8 cellular contexts compared by ENCODE assay signal in the genomic region with DNA sequence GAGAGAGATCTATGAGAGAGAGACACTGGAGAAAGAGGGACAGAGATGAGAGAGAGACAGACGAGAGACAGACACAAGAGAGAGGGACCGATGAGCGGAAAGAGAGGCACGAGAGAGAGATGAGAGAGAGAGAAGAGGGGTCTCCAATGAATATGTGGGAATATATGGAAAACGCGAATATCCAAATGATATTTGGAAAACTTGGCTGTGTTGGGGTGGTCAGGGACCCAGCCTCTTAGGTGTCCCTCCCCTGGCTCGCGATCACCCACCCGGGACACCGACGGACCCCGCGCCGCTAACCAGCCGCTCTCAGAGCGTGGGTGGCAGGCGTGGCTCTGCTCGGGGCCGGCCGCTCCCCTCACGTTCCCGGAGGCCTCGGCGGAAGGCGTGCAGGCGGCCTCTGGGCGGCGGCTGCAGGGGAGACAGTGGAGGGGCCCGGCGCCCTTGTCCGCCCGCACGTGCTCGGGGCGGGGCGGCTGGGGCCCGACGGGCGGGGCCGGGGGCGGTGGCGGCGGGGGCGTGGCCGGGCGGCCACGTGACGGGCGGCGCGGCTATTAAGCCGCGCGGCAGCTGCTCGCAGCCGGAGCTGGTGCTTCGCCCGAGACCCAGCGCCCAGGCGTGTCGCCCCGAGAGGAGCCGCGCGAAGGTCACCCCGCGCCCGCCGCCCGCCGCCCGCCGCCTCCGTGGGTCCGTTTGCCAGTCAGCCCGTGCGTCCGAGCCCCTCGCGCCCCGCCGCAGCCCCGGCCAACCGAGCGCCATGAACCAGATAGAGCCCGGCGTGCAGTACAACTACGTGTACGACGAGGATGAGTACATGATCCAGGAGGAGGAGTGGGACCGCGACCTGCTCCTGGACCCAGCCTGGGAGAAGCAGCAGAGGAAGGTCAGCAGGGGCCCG. TPM values are rescaled to one million over a fixed set of nuclear protein-coding genes. Genes with fewer than 3 reads are reported as not detected.
DNase-seq lines count a peak whose midpoint lies in the region; ATAC-seq and TF ChIP-seq lines count a peak whose summit lies in the region.

A gene (plus strand): TSS at position 583 of the 898 bp plus-strand sequence. CDS start 175 bp downstream, at position 758.

- H3K4me3 Mint-ChIP-seq in brain, result peak within 1 kb of the TSS; percentile 86 to 93 (median 90)

- H3K27me3 Mint-ChIP-seq in brain, result peaks cover 23% of the 10 kb centered on the region

- no TSS peak for BruUV-seq in A673 (replicated peaks; lab: Mats Ljungman, UMichigan)

- H3K4me1 Mint-ChIP-seq in brain, result peaks cover 52% of the 10 kb centered on the region

- TF ChIP-seq CTCF in A673 (conservative IDR thresholded peaks at IDR 0.05; ENCODE audit: low read depth, low read length) (no peak), brain (conservative IDR thresholded peaks at IDR 0.05) (no peak)

- H3K4me1 ChIP-seq in A673 (ENCODE audit: insufficient read depth, low read length, poor library complexity, severe bottlenecking), result peaks cover 16% of the 10 kb centered on the region

- no peaks in the 10 kb centered on the region for H3K36me3 ChIP-seq in A673 (ENCODE audit: insufficient read depth, low read length, poor library complexity, severe bottlenecking)

- H3K36me3 Mint-ChIP-seq in brain, result no peaks in the 10 kb centered on the region

- peak within 1 kb of the TSS; percentile 46 to 89 (median 80) for H3K27ac Mint-ChIP-seq in brain

- ATAC-seq in GM19372 (IDR thresholded peaks at IDR 0.05; ENCODE audit: low read depth, unreplicated experiment) (peak; percentile 81), HG03520 (IDR thresholded peaks at IDR 0.05; ENCODE audit: unreplicated experiment) (peak; percentile 62)

- H3K9me3 Mint-ChIP-seq in brain, result peaks cover 0 to 6% (median 4%) of the 10 kb centered on the region in 5 experiments

- CTCF ChIA-PET in A673 (lab: Charles Lee), result interaction anchor here (0.6 kb wide), 1 partner anchor 15 kb away, joined by 7 read pairs; no protein-coding TSS in a partner anchor

- intact Hi-C loops in A673 (cut with micrococcal nuclease; ENCODE audit: unreplicated experiment), result loop anchor here (5.0 kb wide), 1 partner anchor 74 kb away; no protein-coding TSS in a partner anchor

- H3K9me3 ChIP-seq in A673 (ENCODE audit: low read depth, low read length, poor library complexity, severe bottlenecking), result no peaks in the 10 kb centered on the region

- POLR2A ChIA-PET in A673 (lab: Charles Lee; ENCODE audit: low non-redundant PET), result no interaction called here

- DNase-seq in A673 (ENCODE audit: low spot score) (peak; percentile 77), T-helper 9 cell (peak; percentile 32), iris pigment epithelial cell (ENCODE audit: low read depth) (peak; percentile 10), NCI-H2107 treated with DMSO at 0.1 percent for 48 hours (lab: John Stamatoyannopoulos, UW; ENCODE audit: unreplicated experiment) (no peak)
- DNase-seq in stimulated activated CD4-positive, alpha-beta T cell treated with anti-CD3 and anti-CD28 coated beads, Interleukin-15, amount 100 ng/mL, for 24 hours, result peak; percentile 66

- no peaks in the 10 kb centered on the region for H3K27me3 ChIP-seq in A673 (replicated peaks; ENCODE audit: insufficient read depth, low read depth, low read length, poor library complexity)

- peak within 1 kb of the TSS; percentile 80 for H3K27ac ChIP-seq in A673 (ENCODE audit: low read depth, low read length, poor library complexity, severe bottlenecking)

- H3K4me3 ChIP-seq in A673 (ENCODE audit: low read depth, low read length, poor library complexity, severe bottlenecking), result peak within 1 kb of the TSS; percentile 69

RNA-seq across cellular contexts. Expression of the gene that starts here (rescaled TPM):
- total RNA-seq in A673 (2021), result 34.2 and 39.4 TPM in 2 replicates
- polyA plus RNA-seq in brain (ENCODE audit: insufficient read depth, low read depth, low replicate concordance), result 7.3 TPM
